ENCODE assay signal across 9 cellular contexts in the genomic region with DNA sequence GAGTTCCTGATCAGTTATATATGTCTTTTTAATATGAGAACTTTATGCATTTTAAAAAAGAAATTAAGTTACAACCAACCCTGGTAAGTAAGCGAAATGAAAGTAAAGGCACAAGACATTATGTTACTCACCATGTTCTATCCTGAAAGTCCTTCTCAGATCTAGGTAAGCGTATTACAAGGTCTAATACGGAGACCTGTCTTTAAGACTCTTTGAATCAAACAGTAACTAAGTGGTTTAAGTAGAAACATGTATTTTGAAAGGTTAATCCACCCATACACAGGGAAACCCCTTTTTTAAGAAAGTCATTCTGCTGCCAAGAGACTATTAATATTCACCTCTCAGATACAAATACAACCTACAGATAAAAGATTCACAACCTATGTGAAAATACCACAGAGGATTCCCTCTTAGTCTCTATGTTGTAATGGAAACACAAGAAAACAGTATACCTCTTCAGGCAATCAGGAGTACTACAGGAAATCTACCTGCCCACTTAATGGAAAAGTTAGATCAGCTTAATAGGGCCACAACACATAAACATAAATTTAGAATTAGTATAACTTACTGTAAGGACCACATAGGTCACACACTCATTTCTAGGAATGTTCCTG.
DNase-seq lines count a peak whose midpoint lies in the region; ATAC-seq and TF ChIP-seq lines count a peak whose summit lies in the region.
"Had no signal": no experiment of that assay in that cellular context is flagged by ENCODE, and none has a peak within 500 bp of the region (broad histone marks: within the 10 kb centered on the region; RNA-seq: fewer than 3 reads in every experiment).

No MANE protein-coding gene starts in this region.

- peak in 3 of 6 experiments; percentile 8 to 26 (median 10) for TF ChIP-seq CTCF in Peyer's patch (IDR thresholded peaks at IDR 0.05)

- no peak overlapping the region for H3K4me3 ChIP-seq in ACC112 (ENCODE audit: low read depth, low read length)
- H3K4me3 ChIP-seq in Peyer's patch = peak overlapping the region in 2 of 4 donors; percentile 4 to 6

- peaks cover 11% of the 10 kb centered on the region for H3K4me1 Mint-ChIP-seq in T-helper 1 cell treated with Interleukin-12 subunit alpha and Interleukin-12 subunit beta and Interleukin-4 antibody, amounts not matched to agents 30 μg/mL and 1 μg/mL, for 36 hours (ENCODE audit: low read depth)
- H3K4me1 Mint-ChIP-seq: CD14-positive monocyte had no signal

- H3K4me1 ChIP-seq in ACC112 (ENCODE audit: control insufficient read depth, insufficient read depth, low read length, unreplicated experiment) (no peaks in the 10 kb centered on the region), Peyer's patch (no peaks in the 10 kb centered on the region)

- H3K4me3 Mint-ChIP-seq in T-helper 1 cell treated with Interleukin-12 subunit alpha and Interleukin-12 subunit beta and Interleukin-4 antibody, amounts not matched to agents 30 μg/mL and 1 μg/mL, for 36 hours = peak overlapping the region; percentile 60
- H3K4me3 Mint-ChIP-seq: CD14-positive monocyte had no signal

- H3K27ac ChIP-seq in ACC112 (ENCODE audit: low read depth, low read length) (no peak overlapping the region), Peyer's patch (no peak overlapping the region)

- H3K79me2 ChIP-seq in ACC112 (ENCODE audit: control insufficient read depth, insufficient read depth, low read length, unreplicated experiment) = no peaks in the 10 kb centered on the region

- peaks cover 4% of the 10 kb centered on the region for H3K27me3 Mint-ChIP-seq in T-helper 1 cell treated with Interleukin-12 subunit alpha and Interleukin-12 subunit beta and Interleukin-4 antibody, amounts not matched to agents 30 μg/mL and 1 μg/mL, for 36 hours (ENCODE audit: low read depth)

- H3K36me3 Mint-ChIP-seq in T-helper 1 cell treated with Interleukin-12 subunit alpha and Interleukin-12 subunit beta and Interleukin-4 antibody, amounts not matched to agents 30 μg/mL and 1 μg/mL, for 36 hours (ENCODE audit: low read depth) = peaks cover 2% of the 10 kb centered on the region
- H3K36me3 Mint-ChIP-seq: CD14-positive monocyte had no signal

- TF ChIP-seq POLR2A in Peyer's patch (IDR thresholded peaks at IDR 0.05) = no peak

- peak overlapping the region; percentile 49 for H3K27ac Mint-ChIP-seq in T-helper 1 cell treated with Interleukin-12 subunit alpha and Interleukin-12 subunit beta and Interleukin-4 antibody, amounts not matched to agents 30 μg/mL and 1 μg/mL, for 36 hours

- H3K36me3 ChIP-seq in ACC112 (ENCODE audit: insufficient read depth, low read length) (no peaks in the 10 kb centered on the region), Peyer's patch (no peaks in the 10 kb centered on the region)

- peak overlapping the region; percentile 10 for H2AFZ ChIP-seq in ACC112 (ENCODE audit: low read length, unreplicated experiment)

- no peaks in the 10 kb centered on the region for H3K27me3 ChIP-seq in ACC112 (ENCODE audit: insufficient read depth, low read length)
- H3K27me3 ChIP-seq in Peyer's patch = no peaks in the 10 kb centered on the region

- H3K9me3 Mint-ChIP-seq in T-helper 1 cell treated with Interleukin-12 subunit alpha and Interleukin-12 subunit beta and Interleukin-4 antibody, amounts not matched to agents 30 μg/mL and 1 μg/mL, for 36 hours = peaks cover 3% of the 10 kb centered on the region

- H3K9me3 ChIP-seq in Peyer's patch = no peaks in the 10 kb centered on the region

- peak; percentile 88 for ATAC-seq in GM18870 (IDR thresholded peaks at IDR 0.05; ENCODE audit: unreplicated experiment)
- peak; percentile 84 for ATAC-seq in HG02852 (IDR thresholded peaks at IDR 0.05; ENCODE audit: unreplicated experiment)

- DNase-seq in T-helper 9 cell (no peak), hypothalamus (lab: John Stamatoyannopoulos, UW) (no peak), Peyer's patch (no peak), NCI-H510A (lab: John Stamatoyannopoulos, UW) (no peak)
